In the genomic region with DNA sequence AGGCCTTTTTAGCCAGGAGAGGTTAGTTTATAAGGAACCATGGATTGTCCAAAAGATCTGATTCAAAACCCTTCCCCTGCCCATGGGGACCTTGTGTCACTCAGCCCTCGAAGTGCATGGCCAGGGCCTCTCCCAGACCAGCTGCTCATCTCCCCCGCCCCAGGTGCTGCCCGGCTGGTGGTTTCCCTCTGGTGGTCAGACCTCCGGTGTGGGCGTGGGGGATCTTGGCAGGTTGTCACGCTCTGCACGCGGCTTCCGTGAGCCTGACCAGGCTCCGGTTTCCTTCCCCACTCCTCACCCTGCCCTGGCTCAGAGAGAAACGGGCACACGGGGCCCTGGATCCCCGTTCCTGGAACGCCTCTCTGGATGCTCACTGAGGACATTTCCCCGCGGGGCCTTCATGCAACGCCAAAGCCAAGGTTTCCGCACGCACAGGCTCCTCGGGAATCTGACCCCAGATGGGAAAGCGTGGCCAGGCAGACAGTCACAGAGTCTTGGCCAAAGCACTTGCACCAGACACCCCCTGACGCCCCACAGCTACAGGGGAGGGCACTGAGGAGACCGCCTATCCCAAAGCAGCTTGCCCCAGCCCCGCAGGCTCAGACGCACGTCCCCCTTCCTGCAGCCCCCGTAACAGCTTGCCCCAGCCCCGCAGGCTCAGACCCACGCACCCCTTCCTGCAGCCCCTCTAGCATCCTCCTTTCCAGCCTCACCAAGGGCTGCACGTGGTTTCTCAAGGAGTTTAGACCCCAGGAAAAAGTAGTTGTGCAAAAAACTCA, we compare ENCODE assay signal across 22 cellular contexts. TPM values are rescaled to one million over a fixed set of nuclear protein-coding genes. Genes with fewer than 3 reads are reported as not detected.
DNase-seq lines count a peak whose midpoint lies in the region; ATAC-seq and TF ChIP-seq lines count a peak whose summit lies in the region.
"Had no signal": no experiment of that assay in that cellular context is flagged by ENCODE, and none has a peak within 500 bp of the region (broad histone marks: within the 10 kb centered on the region; RNA-seq: fewer than 3 reads in every experiment).

No MANE protein-coding gene starts in this region.

- H3K9me3 ChIP-seq in right cardiac atrium (ENCODE audit: control insufficient read depth, low read length) (no peaks in the 10 kb centered on the region), heart right ventricle (no peaks in the 10 kb centered on the region), SJCRH30 (replicated peaks) (no peaks in the 10 kb centered on the region)
- H3K9me3 ChIP-seq: SK-N-SH had no signal

- H3K36me3 Mint-ChIP-seq in activated naive CD4-positive, alpha-beta T cell treated with anti-CD3 and anti-CD28 coated beads, Interleukin-2, amount 10 ng/mL, durations not matched to agents 7 days and 5 days = no peaks in the 10 kb centered on the region

- H3K27me3 Mint-ChIP-seq in activated naive CD4-positive, alpha-beta T cell treated with anti-CD3 and anti-CD28 coated beads, Interleukin-2, amount 10 ng/mL, durations not matched to agents 7 days and 5 days = peaks cover 22% of the 10 kb centered on the region

- ATAC-seq in right cardiac atrium (peak; percentile 16 to 25), heart right ventricle (no peak), GM19351 (IDR thresholded peaks at IDR 0.05; ENCODE audit: unreplicated experiment) (no peak)

- H3K4me3 Mint-ChIP-seq in activated naive CD4-positive, alpha-beta T cell treated with anti-CD3 and anti-CD28 coated beads, Interleukin-2, amount 10 ng/mL, durations not matched to agents 7 days and 5 days = no peak overlapping the region

- TF ChIP-seq CTCF in heart right ventricle (IDR thresholded peaks at IDR 0.05) (no peak), kidney epithelial cell (IDR thresholded peaks at IDR 0.05; ENCODE audit: insufficient read depth, low read length, poor library complexity, severe bottlenecking) (peak; percentile 10)

- peaks cover 4% of the 10 kb centered on the region for H3K9me3 Mint-ChIP-seq in activated naive CD4-positive, alpha-beta T cell treated with anti-CD3 and anti-CD28 coated beads, Interleukin-2, amount 10 ng/mL, durations not matched to agents 7 days and 5 days

- H3K4me1 ChIP-seq in right cardiac atrium (ENCODE audit: control insufficient read depth, insufficient read depth, low read length) = no peaks in the 10 kb centered on the region
- H3K4me1 ChIP-seq in heart right ventricle = peaks cover 0 to 4% (median 0%) of the 10 kb centered on the region in 9 donors
- H3K4me1 ChIP-seq in SJCRH30 = peaks cover 5% of the 10 kb centered on the region; the same call in 1 of the 2 replicates

- intact Hi-C loops in right cardiac atrium (cut with DNase I) (no loop called here), heart right ventricle (cut with DNase I) (loop anchor here in 1 of 10 donors (10.0 kb wide), 1 partner anchor 192 kb away; no protein-coding TSS in a partner anchor)

- H3K4me1 Mint-ChIP-seq in activated naive CD4-positive, alpha-beta T cell treated with anti-CD3 and anti-CD28 coated beads, Interleukin-2, amount 10 ng/mL, durations not matched to agents 7 days and 5 days = no peaks in the 10 kb centered on the region

- CTCF ChIA-PET in activated naive CD4-positive, alpha-beta T cell treated with anti-CD3 and anti-CD28 coated beads, Interleukin-2, amount 10 ng/mL, durations not matched to agents 7 days and 5 days (lab: Charles Lee) = no interaction called here

- DNase-seq in right cardiac atrium (no peak), heart right ventricle (no peak), SJCRH30 (peak; percentile 15), kidney epithelial cell (ENCODE audit: low read depth) (no peak), NCI-H2227 treated with DMSO at 0.1 percent for 48 hours (lab: John Stamatoyannopoulos, UW) (no peak)
- DNase-seq in activated naive CD4-positive, alpha-beta T cell treated with anti-CD3 and anti-CD28 coated beads, Interleukin-2, amount 10 ng/mL, durations not matched to agents 7 days and 5 days = no peak
- DNase-seq: 8988T, AML-193, EL, GF-D8, Karpas-422, MV-4-11, NCI-H1105 treated with DMSO at 0.1 percent for 48 hours, NCI-H1694, NCI-H2081, NCI-H2171, NCI-H526, PC-9, RPMI8226, SHP77, SK-N-SH had no signal

- H3K27ac ChIP-seq in right cardiac atrium (ENCODE audit: low read length) (no peak overlapping the region), heart right ventricle (no peak overlapping the region), SJCRH30 (no peak overlapping the region)
- H3K27ac ChIP-seq: PC-9 had no signal

- H3K27me3 ChIP-seq in right cardiac atrium (ENCODE audit: control insufficient read depth, insufficient read depth) = no peaks in the 10 kb centered on the region
- H3K27me3 ChIP-seq in heart right ventricle = peaks cover 0 to 29% (median 20%) of the 10 kb centered on the region in 7 donors
- no peaks in the 10 kb centered on the region for H3K27me3 ChIP-seq in SJCRH30
- H3K27me3 ChIP-seq in kidney epithelial cell (ENCODE audit: control insufficient read depth, insufficient read depth, low read length) = peaks cover 14% of the 10 kb centered on the region

- no peak overlapping the region for H3K4me3 ChIP-seq in right cardiac atrium (ENCODE audit: low read length)
- H3K4me3 ChIP-seq in heart right ventricle = no peak overlapping the region
- no peak overlapping the region for H3K4me3 ChIP-seq in SJCRH30
- H3K4me3 ChIP-seq in kidney epithelial cell (ENCODE audit: low read depth, low read length) = no peak overlapping the region
- H3K4me3 ChIP-seq: PC-9 had no signal

- H3K36me3 ChIP-seq in heart right ventricle (no peaks in the 10 kb centered on the region), SJCRH30 (no peaks in the 10 kb centered on the region), kidney epithelial cell (ENCODE audit: control insufficient read depth, insufficient read depth, low read length) (no peaks in the 10 kb centered on the region)

- WGBS in right cardiac atrium = 71% methylated on average over 30 of the region's 30 CpGs
- WGBS in heart right ventricle, 2 donors = 65 to 77% methylated on average over 30 of the region's 30 CpGs

- no peak overlapping the region for H3K27ac Mint-ChIP-seq in activated naive CD4-positive, alpha-beta T cell treated with anti-CD3 and anti-CD28 coated beads, Interleukin-2, amount 10 ng/mL, durations not matched to agents 7 days and 5 days

RNA-seq across cellular contexts. Expression of a gene that starts 7.8 kb away (rescaled TPM):
- 10 to 100 TPM; 23.7 to 31.5 (median 26.9) TPM for total RNA-seq in right cardiac atrium
- polyA plus RNA-seq in right cardiac atrium = 7.9 TPM
- total RNA-seq in heart right ventricle = 10 to 100 TPM; 27.6 to 48.2 (median 35.4) TPM
- polyA plus RNA-seq in heart right ventricle = 1 to 10 TPM; 7.1 to 8.6 TPM
- 5.0 TPM in 2 replicates for total RNA-seq in SJCRH30 (2014; rRNA removed; shearing (Covaris generic))
- 19.2 and 20.4 TPM in 2 replicates for total RNA-seq in kidney epithelial cell

Comparison
In these comparisons a context has a peak if more than half of its experiments do, and no peak if none do; other contexts are left out.
1. ATAC-seq: peak in right cardiac atrium (2 of 2); none in heart right ventricle (0 of 8) and GM19351 (single experiment).
2. DNase-seq: peak in SJCRH30 (2 of 2); none in right cardiac atrium (0 of 3), heart right ventricle (0 of 2), kidney epithelial cell (single experiment), NCI-H2227 treated with DMSO at 0.1 percent for 48 hours (single experiment) and activated naive CD4-positive, alpha-beta T cell treated with anti-CD3 and anti-CD28 coated beads, Interleukin-2, amount 10 ng/mL, durations not matched to agents 7 days and 5 days (single experiment).